In the genomic region with DNA sequence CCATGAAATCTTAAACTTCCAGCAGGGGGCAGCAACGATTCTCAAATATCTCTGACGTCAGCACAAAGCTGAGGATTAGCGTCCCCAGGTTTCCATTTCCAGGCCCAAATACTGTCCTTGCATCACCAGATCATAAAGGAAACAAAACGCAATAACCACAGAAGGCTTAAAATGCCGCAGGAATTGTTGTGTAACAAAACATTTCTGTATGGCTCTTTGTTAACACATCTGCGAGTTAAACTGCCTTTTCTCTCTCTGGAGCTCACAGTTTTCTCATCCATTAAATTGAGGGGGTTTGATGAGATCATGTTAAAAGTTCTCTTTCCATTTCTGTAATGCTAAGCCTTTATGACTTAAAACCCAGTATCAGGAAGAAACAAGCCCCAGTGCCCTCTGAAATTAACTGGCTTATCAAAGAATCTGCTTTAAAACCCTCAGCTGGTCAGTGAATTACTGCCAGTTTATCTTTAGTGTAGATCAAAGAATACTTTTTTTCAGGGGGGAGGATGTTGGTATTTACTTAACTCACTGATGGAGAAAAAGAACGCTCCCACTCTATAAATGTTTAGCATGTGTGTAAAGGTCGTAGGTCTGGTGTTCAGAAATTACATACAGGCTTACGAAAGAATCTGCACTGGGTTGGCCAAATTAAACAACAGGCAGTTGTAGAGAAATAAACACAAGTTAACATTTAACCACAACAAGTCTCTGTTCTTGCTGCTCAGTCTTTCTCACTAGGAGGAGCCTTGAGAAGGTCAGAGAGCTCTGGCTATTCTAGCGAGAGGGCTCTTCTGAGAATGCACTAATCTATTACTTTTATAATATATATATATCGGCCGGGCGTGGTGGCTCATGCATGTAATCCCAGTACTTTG, we compare ENCODE assay signal across 8 cellular contexts. TPM values are rescaled to one million over a fixed set of nuclear protein-coding genes. Genes with fewer than 3 reads are reported as not detected.
DNase-seq lines count a peak whose midpoint lies in the region; ATAC-seq and TF ChIP-seq lines count a peak whose summit lies in the region.

No MANE protein-coding gene starts in this region.

- TF ChIP-seq CTCF in Caco-2 (IDR thresholded peaks at IDR 0.05; ENCODE audit: insufficient read depth in 1 of 2, low read depth in 1 of 2, low read length in 1 of 2, severe bottlenecking in 1 of 2, unreplicated experiment in 1 of 2): peak; percentile 51 to 68

- intact Hi-C loops in Caco-2 (cut with micrococcal nuclease; ENCODE audit: unreplicated experiment): loop anchor here (1.0 kb wide), 11 partner anchors 8 to 358 kb away; a partner anchor contains a TSS

- BruUV-seq in Caco-2 (replicated peaks; lab: Mats Ljungman, UMichigan): TSS peak; percentile 57

- H3K9me3 ChIP-seq in Caco-2: no peaks in the 10 kb centered on the region

- peak overlapping the region; percentile 78 for H3K27ac Mint-ChIP-seq in Caco-2 (ENCODE audit: unreplicated experiment)

- peaks cover 19% of the 10 kb centered on the region for H3K36me3 Mint-ChIP-seq in Caco-2 (ENCODE audit: insufficient read depth, unreplicated experiment)

- H3K27me3 Mint-ChIP-seq in Caco-2 (ENCODE audit: insufficient read depth, unreplicated experiment): no peaks in the 10 kb centered on the region

- H3K27me3 ChIP-seq in Caco-2 (replicated peaks; ENCODE audit: control insufficient read depth, insufficient read depth, low read length): no peaks in the 10 kb centered on the region

- H3K4me3 Mint-ChIP-seq in Caco-2 (ENCODE audit: unreplicated experiment): peak overlapping the region; percentile 52

- ATAC-seq in HG02798 (IDR thresholded peaks at IDR 0.05; ENCODE audit: poor library complexity, unreplicated experiment): peak; percentile 45
- ATAC-seq in GM21360 (IDR thresholded peaks at IDR 0.05; ENCODE audit: unreplicated experiment): no peak

- no peaks in the 10 kb centered on the region; the same call in 1 of the 2 replicates for H3K36me3 ChIP-seq in Caco-2 (ENCODE audit: control insufficient read depth, insufficient read depth, low read length)

- no peak overlapping the region for H3K4me3 ChIP-seq in Caco-2 (ENCODE audit: low read depth, low read length)

- DNase-seq in Caco-2 (peak; percentile 91 to 92), NCI-H526 treated with DMSO at 0.1 percent for 48 hours (lab: John Stamatoyannopoulos, UW) (peak; percentile 9), dermis microvascular lymphatic vessel endothelial cell (ENCODE audit: low read depth in 2 of 2) (peak; percentile 90 to 93), lung microvascular endothelial cell (ENCODE audit: low read depth in 2 of 2) (peak; percentile 88 to 95)
- peak; percentile 26 to 67 for DNase-seq in activated CD4-positive, alpha-beta T cell treated with anti-CD3 and anti-CD28 coated beads, Interleukin-2, amount 50 U/mL, for 24 hours (ENCODE audit: low read depth in 1 of 2, low spot score in 1 of 2)
- DNase-seq in stimulated activated CD4-positive, alpha-beta T cell treated with anti-CD3 and anti-CD28 coated beads, TNF-alpha, amount 100 ng/mL, for 4 hours (ENCODE audit: low read depth in 3 of 3): peak; percentile 20 to 55 (median 25)

- no peaks in the 10 kb centered on the region for H3K9me3 Mint-ChIP-seq in Caco-2 (ENCODE audit: unreplicated experiment)

- H3K4me1 ChIP-seq in Caco-2: peaks cover 53% of the 10 kb centered on the region

- peaks cover 38% of the 10 kb centered on the region for H3K4me1 Mint-ChIP-seq in Caco-2 (ENCODE audit: low read depth, unreplicated experiment)

- CTCF ChIA-PET in Caco-2 (lab: Charles Lee): interaction anchor here (0.7 to 2.5 kb wide), 14 partner anchors 9 to 534 kb away, joined by 3 to 15 read pairs (median 5); a partner anchor contains a TSS

- POLR2A ChIA-PET in Caco-2 (lab: Charles Lee): interaction anchor here (0.6 to 1.8 kb wide), 5 partner anchors 8 to 358 kb away, joined by 4 to 8 read pairs (median 4); a partner anchor contains a TSS

RNA-seq across cellular contexts. Expression of a gene that starts 10.6 kb away (rescaled TPM):
- total RNA-seq in Caco-2 (2022) (43.6 and 46.2 TPM in 2 replicates), dermis microvascular lymphatic vessel endothelial cell (9.2 and 13.1 TPM in 2 replicates), lung microvascular endothelial cell (12.4 and 22.4 TPM in 2 replicates)

RNA-seq across cellular contexts. Expression of a gene that starts 28.0 kb away (rescaled TPM):
- total RNA-seq in Caco-2 (2022): 355 TPM in 2 replicates
- total RNA-seq in dermis microvascular lymphatic vessel endothelial cell: 92.6 and 105 TPM in 2 replicates
- 48.2 and 52.8 TPM in 2 replicates for total RNA-seq in lung microvascular endothelial cell

RNA-seq across cellular contexts. Expression of a gene that starts 44.8 kb away (rescaled TPM):
- total RNA-seq in Caco-2 (2022) (2.4 TPM in 2 replicates), dermis microvascular lymphatic vessel endothelial cell (not detected in 2 replicates), lung microvascular endothelial cell (0.20 TPM in 1 of 2 replicates, not detected in the other)

RNA-seq across cellular contexts. Expression of a gene that starts 56.9 kb away (rescaled TPM):
- total RNA-seq in Caco-2 (2022) (65.6 TPM in 2 replicates), dermis microvascular lymphatic vessel endothelial cell (22.7 and 23.0 TPM in 2 replicates), lung microvascular endothelial cell (19.4 and 26.8 TPM in 2 replicates)

RNA-seq across cellular contexts. Expression of a gene that starts 57.1 kb away (rescaled TPM):
- total RNA-seq in Caco-2 (2022) (57.4 and 59.1 TPM in 2 replicates), dermis microvascular lymphatic vessel endothelial cell (17.7 and 29.5 TPM in 2 replicates), lung microvascular endothelial cell (13.1 and 21.0 TPM in 2 replicates)

Comparison
In these comparisons a context has a peak if more than half of its experiments do, and no peak if none do; other contexts are left out.
1. DNase-seq: peak in every context shown above with its lines; median percentile 92 in Caco-2; 92 in dermis microvascular lymphatic vessel endothelial cell; 92 in lung microvascular endothelial cell; 46 in activated CD4-positive, alpha-beta T cell treated with anti-CD3 and anti-CD28 coated beads, Interleukin-2, amount 50 U/mL, for 24 hours; 25 in stimulated activated CD4-positive, alpha-beta T cell treated with anti-CD3 and anti-CD28 coated beads, TNF-alpha, amount 100 ng/mL, for 4 hours; 9 in NCI-H526 treated with DMSO at 0.1 percent for 48 hours.